In the genomic region with DNA sequence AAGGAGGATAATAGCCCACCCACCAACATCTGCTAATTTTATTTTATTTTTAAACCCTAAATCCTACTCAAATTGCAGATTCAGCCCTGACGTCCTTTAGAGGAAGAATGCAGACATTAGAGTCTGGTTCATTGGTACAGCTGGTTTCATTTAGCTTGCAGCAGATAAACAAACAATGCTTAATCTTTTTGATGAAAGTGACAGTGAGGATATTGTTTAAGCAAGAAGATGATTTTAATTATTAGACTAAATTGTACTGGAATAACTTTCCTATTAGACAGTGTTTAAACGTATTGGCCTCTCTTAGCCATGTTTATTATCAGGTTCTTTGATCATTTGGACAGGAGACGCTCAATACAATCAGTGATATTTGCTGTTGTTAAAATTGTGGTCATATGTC, we compare ENCODE assay signal across 1 cellular context.
TF ChIP-seq lines count a peak whose summit lies in the region.

No MANE protein-coding gene starts in this region.

TF ChIP-seq in SK-N-SH, 30 proteins besides CTCF, POLR2A, EP300 and RAD21 (continued from another document):
- TF ChIP-seq, protein P1, sequence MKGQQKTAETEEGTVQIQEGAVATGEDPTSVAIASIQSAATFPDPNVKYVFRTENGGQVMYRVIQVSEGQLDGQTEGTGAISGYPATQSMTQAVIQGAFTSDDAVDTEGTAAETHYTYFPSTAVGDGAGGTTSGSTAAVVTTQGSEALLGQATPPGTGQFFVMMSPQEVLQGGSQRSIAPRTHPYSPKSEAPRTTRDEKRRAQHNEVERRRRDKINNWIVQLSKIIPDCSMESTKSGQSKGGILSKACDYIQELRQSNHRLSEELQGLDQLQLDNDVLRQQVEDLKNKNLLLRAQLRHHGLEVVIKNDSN (IDR thresholded peaks at IDR 0.05; ENCODE audit: borderline replicate concordance, low read depth) = no peak
- TF ChIP-seq FOXJ3 (CRISPR knock-in tag; IDR thresholded peaks at IDR 0.05) = no peak
- no peak for TF ChIP-seq REST (IDR thresholded peaks at IDR 0.05; ENCODE audit: low read depth, low read length)
